9 cellular contexts compared by ENCODE assay signal in genomic region chr7:129493555-129493954, GRCh38. TPM values are rescaled to one million over a fixed set of nuclear protein-coding genes. Genes with fewer than 3 reads are reported as not detected.
A peak's percentile ranks its signal among the peaks of the same experiment; 100 is the strongest.
DNase-seq lines count a peak whose midpoint lies in the region; ATAC-seq and TF ChIP-seq lines count a peak whose summit lies in the region.
"Had no signal": no experiment of that assay in that cellular context is flagged by ENCODE, and none has a peak within 500 bp of the region (broad histone marks: within the 10 kb centered on the region; RNA-seq: fewer than 3 reads in every experiment).

No MANE protein-coding gene starts in this region.

- ATAC-seq in HG02610 (IDR thresholded peaks at IDR 0.05; ENCODE audit: unreplicated experiment) (peak; percentile 15), WTC11 (0 out of 2 replicates have a peak, but pooled peaks have one; percentile 50), lower lobe of right lung (peak; percentile 43 to 47)

- peaks cover 3% of the 10 kb centered on the region; the same call in 1 of the 2 replicates for H3K27me3 Mint-ChIP-seq in WTC11 (ENCODE audit: low read depth)

- TF ChIP-seq CTCF in WTC11 (IDR thresholded peaks at IDR 0.05): no peak
- TF ChIP-seq CTCF in lower lobe of right lung (IDR thresholded peaks at IDR 0.05): no peak

- CTCF ChIA-PET in WTC11 (lab: Charles Lee): interaction anchor here (0.7 to 2.4 kb wide), 13 partner anchors 8 to 332 kb away, joined by 3 to 7 read pairs (median 3); partner anchors contain the start of gene SMKR1

- in situ Hi-C loops in KBM-7 (cut with MboI; ENCODE audit: low pct_unique_long_range_greater_than_20kb, low sequenced_read_pairs): no loop called here

- no peaks in the 10 kb centered on the region for H3K9me3 ChIP-seq in lower lobe of right lung

- POLR2A ChIA-PET in WTC11 (lab: Charles Lee): no interaction called here

- intact Hi-C loops in lower lobe of right lung (cut with DNase I): no loop called here

- H3K9me3 Mint-ChIP-seq in WTC11: no peaks in the 10 kb centered on the region

- H3K36me3 ChIP-seq in lower lobe of right lung: no peaks in the 10 kb centered on the region

- no peak overlapping the region for H3K27ac ChIP-seq in lower lobe of right lung

- no peak overlapping the region for H3K4me3 ChIP-seq in lower lobe of right lung

- no peaks in the 10 kb centered on the region for H3K36me3 Mint-ChIP-seq in WTC11

- H3K27me3 ChIP-seq in lower lobe of right lung (ENCODE audit: low read depth): no peaks in the 10 kb centered on the region

- peak; percentile 57 for DNase-seq in Daoy (ENCODE audit: low read depth)
- no peak for DNase-seq in WTC11 (ENCODE audit: low spot score)
- no peak for DNase-seq in lower lobe of right lung
- DNase-seq in KBM-7: no peak
- no peak for DNase-seq in OCI-M2 (lab: John Stamatoyannopoulos, UW; ENCODE audit: unreplicated experiment)
- DNase-seq in UCSD-AML1 (lab: John Stamatoyannopoulos, UW; ENCODE audit: unreplicated experiment): no peak
- DNase-seq in activated naive CD4-positive, alpha-beta T cell (lab: John Stamatoyannopoulos, UW): no peak
- DNase-seq: activated effector memory CD4-positive, alpha-beta T cell treated with anti-CD3 and anti-CD28 coated beads, Interleukin-2, amount 50 U/mL, for 16 hours had no signal

- no peaks in the 10 kb centered on the region for H3K4me1 ChIP-seq in lower lobe of right lung

- H3K27ac Mint-ChIP-seq in WTC11: no peak overlapping the region

- no peaks in the 10 kb centered on the region for H3K4me1 Mint-ChIP-seq in WTC11

- no peak overlapping the region for H3K4me3 Mint-ChIP-seq in WTC11

TF ChIP-seq in WTC11, 78 proteins besides CTCF, POLR2A, EP300 and RAD21:
- TF ChIP-seq ZNF425 (CRISPR knock-in tag; conservative IDR thresholded peaks at IDR 0.05): no peak
- TF ChIP-seq NR1H2 (CRISPR knock-in tag; IDR thresholded peaks at IDR 0.05): no peak
- TF ChIP-seq IRF2 (CRISPR knock-in tag; IDR thresholded peaks at IDR 0.05; ENCODE audit: borderline replicate concordance, low read depth): no peak
- TF ChIP-seq SP1 (CRISPR knock-in tag; conservative IDR thresholded peaks at IDR 0.05): no peak
- no peak for TF ChIP-seq ZBTB21 (CRISPR knock-in tag; IDR thresholded peaks at IDR 0.05; ENCODE audit: borderline replicate concordance)
- TF ChIP-seq PRDM15 (CRISPR knock-in tag; IDR thresholded peaks at IDR 0.05): no peak
- no peak for TF ChIP-seq IRF1 (CRISPR knock-in tag; IDR thresholded peaks at IDR 0.05)
- no peak for TF ChIP-seq ETV6 (CRISPR knock-in tag; IDR thresholded peaks at IDR 0.05)
- TF ChIP-seq GABPB1 (CRISPR knock-in tag; IDR thresholded peaks at IDR 0.05): no peak
- no peak for TF ChIP-seq ATF3 (CRISPR knock-in tag; conservative IDR thresholded peaks at IDR 0.05)
- no peak for TF ChIP-seq ATF6 (CRISPR knock-in tag; IDR thresholded peaks at IDR 0.05)
- no peak for TF ChIP-seq NFE2L1 (CRISPR knock-in tag; IDR thresholded peaks at IDR 0.05)
- TF ChIP-seq RELA (CRISPR knock-in tag; IDR thresholded peaks at IDR 0.05; ENCODE audit: borderline replicate concordance): no peak
- TF ChIP-seq NFATC4 (CRISPR knock-in tag; IDR thresholded peaks at IDR 0.05): no peak
- TF ChIP-seq CREM (CRISPR knock-in tag; IDR thresholded peaks at IDR 0.05): no peak

RNA-seq across cellular contexts. Expression of gene SMKR1, which starts 8.8 kb away (rescaled TPM):
- total RNA-seq in Daoy (2014; rRNA removed; shearing (Covaris generic)): 2.2 and 2.7 TPM in 2 replicates
- total RNA-seq in WTC11 (2021) (0.23 to 0.50 TPM (median 0.34 TPM) in 3 replicates), lower lobe of right lung (1.1 TPM)

RNA-seq across cellular contexts. Expression of gene STRIP2, which starts 59.3 kb away (rescaled TPM):
- 9.2 and 9.6 TPM in 2 replicates for total RNA-seq in Daoy (2014; rRNA removed; shearing (Covaris generic))
- 6.5 to 7.7 TPM (median 7.6 TPM) in 3 replicates for total RNA-seq in WTC11 (2021)
- total RNA-seq in lower lobe of right lung: 1.3 TPM
